In the genomic region with DNA sequence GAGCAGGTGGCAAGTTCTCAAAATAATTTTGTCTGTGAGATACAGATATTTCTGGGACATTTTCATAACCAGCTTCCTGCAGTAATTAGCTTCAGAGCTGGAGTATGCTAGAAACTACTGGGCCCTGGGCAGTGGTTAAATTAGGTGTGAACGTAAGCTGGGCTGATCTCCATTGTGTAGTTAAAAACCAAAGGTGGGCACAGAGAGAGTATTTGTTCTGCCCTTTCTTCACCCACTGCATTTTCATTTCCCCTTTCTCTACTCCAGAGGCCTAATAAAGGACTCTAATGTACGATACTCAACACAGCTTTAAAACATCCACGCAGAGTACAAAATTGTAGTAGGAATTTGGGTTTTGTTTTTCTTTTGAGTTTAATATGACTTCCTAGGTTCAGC, we compare ENCODE assay signal across 9 cellular contexts.
DNase-seq lines count a peak whose midpoint lies in the region; ATAC-seq and TF ChIP-seq lines count a peak whose summit lies in the region.
"Had no signal": no experiment of that assay in that cellular context is flagged by ENCODE, and none has a peak within 500 bp of the region (broad histone marks: within the 10 kb centered on the region; RNA-seq: fewer than 3 reads in every experiment).

No MANE protein-coding gene starts in this region.

- H3K27ac Mint-ChIP-seq in activated T-helper 2 cell treated with anti-CD3 and anti-CD28 coated beads, Interferon-gamma antibody, Interleukin-2, Interleukin-4, amounts not matched to agents 10 μg/mL and 5 μg/mL and 100 μg/mL, durations not matched to agents 14 hours and 24 hours and 36 hours = no peak overlapping the region

- no peaks in the 10 kb centered on the region for H3K36me3 Mint-ChIP-seq in activated T-helper 2 cell treated with anti-CD3 and anti-CD28 coated beads, Interferon-gamma antibody, Interleukin-2, Interleukin-4, amounts not matched to agents 10 μg/mL and 5 μg/mL and 100 μg/mL, durations not matched to agents 14 hours and 24 hours and 36 hours (ENCODE audit: low read depth)

- ATAC-seq in heart right ventricle = no peak
- ATAC-seq in HG03575 (IDR thresholded peaks at IDR 0.05; ENCODE audit: extremely low read depth, insufficient number of reproducible peaks, low FRiP score, unreplicated experiment) = peak; percentile 64
- ATAC-seq in gastroesophageal sphincter = no peak

- TF ChIP-seq EP300 in gastroesophageal sphincter (IDR thresholded peaks at IDR 0.05) = no peak

- H3K9me3 Mint-ChIP-seq in activated T-helper 2 cell treated with anti-CD3 and anti-CD28 coated beads, Interferon-gamma antibody, Interleukin-2, Interleukin-4, amounts not matched to agents 10 μg/mL and 5 μg/mL and 100 μg/mL, durations not matched to agents 14 hours and 24 hours and 36 hours = no peaks in the 10 kb centered on the region

- H3K9me3 ChIP-seq in heart right ventricle (no peaks in the 10 kb centered on the region), gastroesophageal sphincter (no peaks in the 10 kb centered on the region), uterus (no peaks in the 10 kb centered on the region)
- H3K9me3 ChIP-seq: neutrophil had no signal

- TF ChIP-seq POLR2A in gastroesophageal sphincter (IDR thresholded peaks at IDR 0.05) = no peak
- no peak for TF ChIP-seq POLR2A in uterus (IDR thresholded peaks at IDR 0.05)

- intact Hi-C loops in heart right ventricle (cut with DNase I) = no loop called here
- intact Hi-C loops in cardiac septum (cut with DNase I) = no loop called here
- intact Hi-C loops in uterus (cut with DNase I; ENCODE audit: low total_unique reads) = no loop called here
- intact Hi-C loops in activated T-helper 2 cell treated with anti-CD3 and anti-CD28 coated beads, Interferon-gamma antibody, Interleukin-2, Interleukin-4, amounts not matched to agents 10 μg/mL and 5 μg/mL and 100 μg/mL, durations not matched to agents 14 hours and 24 hours and 36 hours (cut with micrococcal nuclease) = no loop called here

- TF ChIP-seq CTCF in heart right ventricle (IDR thresholded peaks at IDR 0.05) = no peak
- no peak for TF ChIP-seq CTCF in gastroesophageal sphincter (IDR thresholded peaks at IDR 0.05)
- TF ChIP-seq CTCF in uterus (IDR thresholded peaks at IDR 0.05) = no peak

- DNase-seq in heart right ventricle (no peak), cardiac septum (ENCODE audit: low spot score) (no peak), uterus (no peak), islet precursor cell (no peak), NCI-H345 (lab: John Stamatoyannopoulos, UW) (no peak)
- DNase-seq in activated T-helper 2 cell treated with anti-CD3 and anti-CD28 coated beads, Interferon-gamma antibody, Interleukin-2, Interleukin-4, amounts not matched to agents 10 μg/mL and 5 μg/mL and 100 μg/mL, durations not matched to agents 14 hours and 24 hours and 36 hours (ENCODE audit: low spot score) = no peak

- H3K4me1 Mint-ChIP-seq in activated T-helper 2 cell treated with anti-CD3 and anti-CD28 coated beads, Interferon-gamma antibody, Interleukin-2, Interleukin-4, amounts not matched to agents 10 μg/mL and 5 μg/mL and 100 μg/mL, durations not matched to agents 14 hours and 24 hours and 36 hours (ENCODE audit: low read depth) = no peaks in the 10 kb centered on the region

- H3K4me3 ChIP-seq in heart right ventricle = no peak overlapping the region
- no peak overlapping the region for H3K4me3 ChIP-seq in gastroesophageal sphincter
- no peak overlapping the region for H3K4me3 ChIP-seq in uterus

- H3K4me1 ChIP-seq in heart right ventricle (peaks cover 0 to 37% (median 20%) of the 10 kb centered on the region in 9 donors), gastroesophageal sphincter (peaks cover 7 to 56% (median 13%) of the 10 kb centered on the region in 3 donors), uterus (peaks cover 0 to 20% of the 10 kb centered on the region in 2 donors)

- WGBS in heart right ventricle, 2 donors = 69 to 82% methylated on average over 3 of the region's 3 CpGs
- 24 to 34% methylated on average over 3 of the region's 3 CpGs for WGBS in gastroesophageal sphincter (ENCODE audit: low coverage in 1 of 2), 2 donors

- H3K27ac ChIP-seq in heart right ventricle (peak overlapping the region; percentile 28 to 80 (median 65)), gastroesophageal sphincter (peak overlapping the region; percentile 64 to 81 (median 78)), uterus (peak overlapping the region; percentile 61 to 69)
- H3K27ac ChIP-seq: neutrophil had no signal

- no peak overlapping the region for H3K4me3 Mint-ChIP-seq in activated T-helper 2 cell treated with anti-CD3 and anti-CD28 coated beads, Interferon-gamma antibody, Interleukin-2, Interleukin-4, amounts not matched to agents 10 μg/mL and 5 μg/mL and 100 μg/mL, durations not matched to agents 14 hours and 24 hours and 36 hours (ENCODE audit: low read depth)

- peaks cover 8% of the 10 kb centered on the region for H3K27me3 Mint-ChIP-seq in activated T-helper 2 cell treated with anti-CD3 and anti-CD28 coated beads, Interferon-gamma antibody, Interleukin-2, Interleukin-4, amounts not matched to agents 10 μg/mL and 5 μg/mL and 100 μg/mL, durations not matched to agents 14 hours and 24 hours and 36 hours (ENCODE audit: low read depth)

- no peaks in the 10 kb centered on the region for H3K27me3 ChIP-seq in heart right ventricle
- no peaks in the 10 kb centered on the region for H3K27me3 ChIP-seq in gastroesophageal sphincter
- H3K27me3 ChIP-seq in uterus = no peaks in the 10 kb centered on the region
- H3K27me3 ChIP-seq: neutrophil had no signal

- H3K36me3 ChIP-seq in heart right ventricle = no peaks in the 10 kb centered on the region
- H3K36me3 ChIP-seq in gastroesophageal sphincter = no peaks in the 10 kb centered on the region
- H3K36me3 ChIP-seq in uterus = no peaks in the 10 kb centered on the region
- H3K36me3 ChIP-seq: neutrophil had no signal
